8 cellular contexts compared by ENCODE assay signal in genomic region chr4:1249731-1250526, GRCh38. TPM values are rescaled to one million over a fixed set of nuclear protein-coding genes. Genes with fewer than 3 reads are reported as not detected.
DNase-seq lines count a peak whose midpoint lies in the region; ATAC-seq and TF ChIP-seq lines count a peak whose summit lies in the region.

No MANE protein-coding gene starts in this region.

- no peak for TF ChIP-seq CTCF in C4-2B (conservative IDR thresholded peaks at IDR 0.05)
- no peak for TF ChIP-seq CTCF in upper lobe of left lung (IDR thresholded peaks at IDR 0.05)

- 13 to 60% methylated on average over 15 to 32 of the region's 39 CpGs for WGBS in upper lobe of left lung, 2 donors

- peaks cover 21% of the 10 kb centered on the region for H3K36me3 ChIP-seq in neuron (ENCODE audit: insufficient read depth, low read length)
- peaks cover 0 to 4% (median 0%) of the 10 kb centered on the region in 4 donors for H3K36me3 ChIP-seq in upper lobe of left lung

- TF ChIP-seq EP300 in upper lobe of left lung (IDR thresholded peaks at IDR 0.05) = no peak

- H3K4me1 ChIP-seq in neuron (ENCODE audit: insufficient read depth, low read length) = peaks cover 21% of the 10 kb centered on the region
- peaks cover 41 to 55% (median 41%) of the 10 kb centered on the region in 4 donors for H3K4me1 ChIP-seq in upper lobe of left lung

- no peaks in the 10 kb centered on the region for H3K27me3 ChIP-seq in neuron (ENCODE audit: insufficient read depth, low read length)
- H3K27me3 ChIP-seq in upper lobe of left lung = no peaks in the 10 kb centered on the region

- ATAC-seq in GM19452 (IDR thresholded peaks at IDR 0.05; ENCODE audit: unreplicated experiment) (peak; percentile 3), upper lobe of left lung (ENCODE audit: low FRiP score in 2 of 2) (peak; percentile 25 to 28), GM18858 (IDR thresholded peaks at IDR 0.05; ENCODE audit: unreplicated experiment) (no peak)

- peaks cover 23% of the 10 kb centered on the region for H3K9me3 ChIP-seq in neuron (ENCODE audit: low read length)
- no peaks in the 10 kb centered on the region for H3K9me3 ChIP-seq in upper lobe of left lung

- H3K27ac ChIP-seq in C4-2B (peak overlapping the region; percentile 98), upper lobe of left lung (peak overlapping the region; percentile 95 to 99 (median 98))

- peak overlapping the region; percentile 71 for H3K4me3 ChIP-seq in neuron (ENCODE audit: low read length)
- peak overlapping the region; percentile 52 to 95 (median 77) for H3K4me3 ChIP-seq in upper lobe of left lung

- no peak for TF ChIP-seq POLR2A in upper lobe of left lung (IDR thresholded peaks at IDR 0.05)

- peak; percentile 34 for DNase-seq in HuH-7 (ENCODE audit: low spot score)
- peak; percentile 39 for DNase-seq in activated T-cell treated with anti-CD3 and anti-CD28 coated beads for 4 hours
- peak; percentile 48 for DNase-seq in fibroblast of gingiva (ENCODE audit: low read depth)
- peak; percentile 49 to 69 for DNase-seq in upper lobe of left lung

- H2AFZ ChIP-seq in neuron (ENCODE audit: low read depth, low read length) = peak overlapping the region; percentile 72

RNA-seq across cellular contexts. Expression of gene CTBP1, which starts 1.0 kb away (rescaled TPM):
- total RNA-seq in upper lobe of left lung = 100 to 1,000 TPM; 142 to 483 (median 213) TPM

RNA-seq across cellular contexts. Expression of gene MAEA, which starts 39.8 kb away (rescaled TPM):
- total RNA-seq in upper lobe of left lung = 100 to 1,000 TPM in 1 of 6 donors, 10 to 100 TPM in 5; 58.5 to 289 (median 73.0) TPM
